In genomic region chr16:29689490-29690351, GRCh38 we compare ENCODE assay signal across 1 cellular context.
A peak's percentile ranks its signal among the peaks of the same experiment; 100 is the strongest.
TF ChIP-seq lines count a peak whose summit lies in the region.

No MANE protein-coding gene starts in this region.

TF ChIP-seq in GM12878, 131 proteins besides CTCF, POLR2A, EP300 and RAD21:
- TF ChIP-seq IKZF2 (IDR thresholded peaks at IDR 0.05) (peak; percentile 58 to 72), NR2C1 (IDR thresholded peaks at IDR 0.05) (peak; percentile 50), EED (IDR thresholded peaks at IDR 0.05; ENCODE audit: low read depth) (peak; percentile 53), MTA2 (IDR thresholded peaks at IDR 0.05; ENCODE audit: low read depth) (0 out of 2 replicates have a peak, but pooled peaks have one; percentile 26), ZNF687 (IDR thresholded peaks at IDR 0.05) (peak; percentile 42; the same call in 1 of the 2 replicates), NR2F1 (conservative IDR thresholded peaks at IDR 0.05) (peak; percentile 68; the same call in 1 of the 2 replicates), BHLHE40 (IDR thresholded peaks at IDR 0.05; ENCODE audit: borderline replicate concordance in 1 of 2, low read depth in 2 of 2, low read length in 1 of 2) (peak in 1 of 2 experiments; percentile 24; a peak in 1 of 4 replicates), IKZF1 (conservative IDR thresholded peaks at IDR 0.05) (peak; percentile 47; the same call in 1 of the 2 replicates)
